Comparison of ENCODE assay signal across 13 cellular contexts in genomic region chr5:175831507-175831906, GRCh38. TPM values are rescaled to one million over a fixed set of nuclear protein-coding genes. Genes with fewer than 3 reads are reported as not detected.
DNase-seq lines count a peak whose midpoint lies in the region; ATAC-seq, FAIRE-seq and TF ChIP-seq lines count a peak whose summit lies in the region.
"Had no signal": no experiment of that assay in that cellular context is flagged by ENCODE, and none has a peak within 500 bp of the region (broad histone marks: within the 10 kb centered on the region; RNA-seq: fewer than 3 reads in every experiment).

No MANE protein-coding gene starts in this region.

- H3K9ac ChIP-seq in neural progenitor cell: no peak overlapping the region

- intact Hi-C loops in left lung (cut with DNase I): no loop called here

- H3K4me3 ChIP-seq in neural progenitor cell (no peak overlapping the region), left lung (no peak overlapping the region)

- no peaks in the 10 kb centered on the region for H3K79me2 ChIP-seq in neural progenitor cell (ENCODE audit: low read depth)

- no peak for ATAC-seq in left lung

- no peak overlapping the region for H3K4me2 ChIP-seq in neural progenitor cell

- H3K4me1 Mint-ChIP-seq in glutamatergic neuron (ENCODE audit: low read depth, unreplicated experiment) (peaks cover 42% of the 10 kb centered on the region), neural progenitor cell (peaks cover 41% of the 10 kb centered on the region)
- H3K4me1 Mint-ChIP-seq: CD8-positive, alpha-beta memory T cell; IgD-negative memory B cell had no signal

- H3K9me3 Mint-ChIP-seq in glutamatergic neuron (ENCODE audit: unreplicated experiment) (peaks cover 3% of the 10 kb centered on the region), neural progenitor cell (no peaks in the 10 kb centered on the region)
- H3K9me3 Mint-ChIP-seq: IgD-negative memory B cell had no signal

- no peaks in the 10 kb centered on the region for H3F3A ChIP-seq in neural progenitor cell (ENCODE audit: low read depth)

- H3K9me3 ChIP-seq in neural progenitor cell (ENCODE audit: low read depth) (no peaks in the 10 kb centered on the region), left lung (no peaks in the 10 kb centered on the region)
- H3K9me3 ChIP-seq: Caco-2 had no signal

- FAIRE-seq in RCC 7860 (lab: Jason Lieb, UNC): no peak
- FAIRE-seq: H54 had no signal

- H3K27ac Mint-ChIP-seq in glutamatergic neuron (ENCODE audit: unreplicated experiment) (peak overlapping the region; percentile 53), neural progenitor cell (peak overlapping the region; percentile 74)

- TF ChIP-seq CTCF in glutamatergic neuron (IDR thresholded peaks at IDR 0.05; ENCODE audit: partially characterized antibody, unreplicated experiment): no peak
- TF ChIP-seq CTCF in neural progenitor cell (IDR thresholded peaks at IDR 0.05): no peak
- no peak for TF ChIP-seq CTCF in left lung (IDR thresholded peaks at IDR 0.05)

- H3K27ac ChIP-seq in neural progenitor cell: no peak overlapping the region
- no peak overlapping the region for H3K27ac ChIP-seq in left lung

- H3K36me3 Mint-ChIP-seq in glutamatergic neuron (ENCODE audit: unreplicated experiment) (peaks cover 7% of the 10 kb centered on the region), neural progenitor cell (no peaks in the 10 kb centered on the region)
- H3K36me3 Mint-ChIP-seq: CD8-positive, alpha-beta memory T cell; IgD-negative memory B cell had no signal

- no peaks in the 10 kb centered on the region for H3K36me3 ChIP-seq in neural progenitor cell
- no peaks in the 10 kb centered on the region for H3K36me3 ChIP-seq in left lung

- H2AFZ ChIP-seq in neural progenitor cell (replicated peaks): no peak overlapping the region

- H3K27me3 Mint-ChIP-seq in glutamatergic neuron (ENCODE audit: unreplicated experiment) (peaks cover 5% of the 10 kb centered on the region), neural progenitor cell (ENCODE audit: insufficient read depth, low read depth) (peaks cover 5% of the 10 kb centered on the region)

- H3K27me3 ChIP-seq in neural progenitor cell (no peaks in the 10 kb centered on the region), left lung (no peaks in the 10 kb centered on the region)

- peaks cover 6% of the 10 kb centered on the region for H3K4me1 ChIP-seq in neural progenitor cell
- no peaks in the 10 kb centered on the region for H3K4me1 ChIP-seq in left lung
- H3K4me1 ChIP-seq: Caco-2 had no signal

- H4K20me1 ChIP-seq in neural progenitor cell (ENCODE audit: low read depth): no peaks in the 10 kb centered on the region

- H3K4me3 Mint-ChIP-seq in glutamatergic neuron (ENCODE audit: unreplicated experiment): no peak overlapping the region
- no peak overlapping the region for H3K4me3 Mint-ChIP-seq in neural progenitor cell
- H3K4me3 Mint-ChIP-seq: IgD-negative memory B cell had no signal

- DNase-seq in RCC 7860 (ENCODE audit: low spot score) (peak; percentile 45), glutamatergic neuron (no peak), neural progenitor cell (ENCODE audit: low spot score) (peak; percentile 66), inferior parietal cortex (ENCODE audit: extremely low spot score) (no peak), left lung (no peak)
- DNase-seq in activated CD4-positive, alpha-beta T cell treated with anti-CD3 and anti-CD28 coated beads for 1 hour: no peak
- DNase-seq: Caco-2; CD8-positive, alpha-beta memory T cell; DND-41; GF-D8 had no signal

RNA-seq across cellular contexts. Expression of gene CPLX2, which starts 39.9 kb away (rescaled TPM):
- total RNA-seq in glutamatergic neuron (ENCODE audit: unreplicated experiment) (162 TPM), neural progenitor cell (ENCODE audit: low replicate concordance) (0.06 TPM in 1 of 2 replicates, not detected in the other), left lung (not detected)
- total RNA-seq: Caco-2; CD8-positive, alpha-beta memory T cell; HT-29 had no signal

Comparison
In these comparisons a context has a peak if more than half of its experiments do, and no peak if none do; other contexts are left out.
1. DNase-seq: peak in RCC 7860 (single experiment) and neural progenitor cell (single experiment); none in glutamatergic neuron (single experiment), inferior parietal cortex (single experiment), left lung (0 of 2) and activated CD4-positive, alpha-beta T cell treated with anti-CD3 and anti-CD28 coated beads for 1 hour (single experiment).
2. RNA of gene CPLX2, which starts 39.9 kb away (total RNA-seq): 162 TPM in glutamatergic neuron (single experiment); not detected in left lung and 0.06 TPM in neural progenitor cell; every median in the first group is over 100 times any median in the second.